ENCODE assay signal across 7 cellular contexts in the genomic region with DNA sequence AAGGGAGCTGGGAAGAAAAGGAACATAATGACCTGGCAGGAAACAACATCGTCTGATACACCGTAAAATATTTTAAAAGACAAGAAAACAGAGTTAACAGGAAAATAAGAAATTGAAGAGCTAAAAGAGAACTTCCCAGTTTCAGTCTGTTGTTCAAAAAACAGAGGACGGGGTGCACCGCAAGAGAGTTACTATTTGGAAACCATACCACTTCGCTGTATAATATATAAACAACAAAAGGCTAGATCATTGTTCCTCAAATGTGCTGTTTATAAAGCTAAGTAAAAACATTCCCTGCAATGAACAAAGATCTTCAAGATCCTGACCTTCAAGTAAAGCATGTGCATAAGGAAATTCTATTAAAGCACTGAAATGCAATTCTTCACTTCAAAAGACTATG. TPM values are rescaled to one million over a fixed set of nuclear protein-coding genes. Genes with fewer than 3 reads are reported as not detected.
DNase-seq lines count a peak whose midpoint lies in the region; ATAC-seq and TF ChIP-seq lines count a peak whose summit lies in the region.

No MANE protein-coding gene starts in this region.

- H3K4me3 ChIP-seq in HAP-1 (peak overlapping the region; percentile 58), SK-N-MC (peak overlapping the region; percentile 95), fibroblast of villous mesenchyme (ENCODE audit: low read depth, low read length) (peak overlapping the region; percentile 92), skin epidermis (peak overlapping the region; percentile 57 to 87 (median 71))

- no peak for ATAC-seq in GM18498 (IDR thresholded peaks at IDR 0.05; ENCODE audit: unreplicated experiment)

- in situ Hi-C loops in HAP-1 (cut with MboI; ENCODE audit: low sequenced_read_pairs), result no loop called here

- H3K4me1 ChIP-seq in HAP-1, result peaks cover 48% of the 10 kb centered on the region

- H3K36me3 ChIP-seq in HAP-1 (replicated peaks) (peaks cover 8% of the 10 kb centered on the region), SK-N-MC (ENCODE audit: insufficient read depth, low read length) (peaks cover 8% of the 10 kb centered on the region)

- no peak for DNase-seq in HAP-1 (ENCODE audit: low spot score in 2 of 2)
- no peak for DNase-seq in SK-N-MC (ENCODE audit: low read depth, low spot score)
- DNase-seq in fibroblast of villous mesenchyme (ENCODE audit: low read depth), result no peak
- no peak for DNase-seq in NCI-H1092 (lab: John Stamatoyannopoulos, UW)
- no peak for DNase-seq in mesenteric fat pad (ENCODE audit: low spot score)

- no peaks in the 10 kb centered on the region for H3K27me3 ChIP-seq in HAP-1 (ENCODE audit: low read depth)

- no peaks in the 10 kb centered on the region for H3K9me3 ChIP-seq in HAP-1
- no peaks in the 10 kb centered on the region for H3K9me3 ChIP-seq in SK-N-MC (ENCODE audit: low read depth, low read length)

- peak overlapping the region; percentile 75 for H3K9ac ChIP-seq in SK-N-MC (ENCODE audit: insufficient read length)

- no peak overlapping the region for H3K27ac ChIP-seq in SK-N-MC
- peak overlapping the region in 18 of 21 experiments; percentile 14 to 98 (median 94) for H3K27ac ChIP-seq in skin epidermis

- no peak for TF ChIP-seq CTCF in fibroblast of villous mesenchyme (IDR thresholded peaks at IDR 0.05; ENCODE audit: insufficient read depth, low read depth, low read length)

RNA-seq across cellular contexts. Expression of gene PPP3R1, which starts 2.1 kb away (rescaled TPM):
- total RNA-seq in fibroblast of villous mesenchyme, result 28.0 and 38.4 TPM in 2 replicates
- total RNA-seq in mesenteric fat pad, result 66.2 TPM
